ENCODE assay signal across 16 cellular contexts in genomic region chr9:77999231-77999631, GRCh38. TPM values are rescaled to one million over a fixed set of nuclear protein-coding genes. Genes with fewer than 3 reads are reported as not detected.
DNase-seq lines count a peak whose midpoint lies in the region; ATAC-seq and TF ChIP-seq lines count a peak whose summit lies in the region.
"Had no signal": no experiment of that assay in that cellular context is flagged by ENCODE, and none has a peak within 500 bp of the region (broad histone marks: within the 10 kb centered on the region; RNA-seq: fewer than 3 reads in every experiment).

No MANE protein-coding gene starts in this region.

- H3K79me2 ChIP-seq in fibroblast of lung (ENCODE audit: control insufficient read depth, insufficient read depth, low read length), result peaks cover 38% of the 10 kb centered on the region

- WGBS in psoas muscle, 3 donors, result 28 to 52% (median 30%) methylated on average over 2 of the region's 2 CpGs

- no peaks in the 10 kb centered on the region for H3K9me3 Mint-ChIP-seq in activated CD8-positive, alpha-beta memory T cell treated with anti-CD3 and anti-CD28 coated beads, Interleukin-2, amount 10 ng/mL, durations not matched to agents 7 days and 5 days (ENCODE audit: low read depth)
- H3K9me3 Mint-ChIP-seq in effector memory CD8-positive, alpha-beta T cell, result no peaks in the 10 kb centered on the region
- H3K9me3 Mint-ChIP-seq: activated naive CD4-positive, alpha-beta T cell treated with anti-CD3 and anti-CD28 coated beads, Interleukin-2, amount 50 U/mL, for 24 hours had no signal

- H3K9ac ChIP-seq in SK-N-MC (ENCODE audit: insufficient read length), result no peak overlapping the region
- H3K9ac ChIP-seq in fibroblast of lung (ENCODE audit: insufficient read depth, low read length), result no peak overlapping the region
- H3K9ac ChIP-seq in rectal smooth muscle tissue (ENCODE audit: low read length), result no peak overlapping the region

- CTCF ChIA-PET in activated CD8-positive, alpha-beta memory T cell treated with anti-CD3 and anti-CD28 coated beads, Interleukin-2, amount 10 ng/mL, durations not matched to agents 7 days and 5 days (lab: Charles Lee), result no interaction called here

- no peak overlapping the region for H3K4me3 Mint-ChIP-seq in activated CD8-positive, alpha-beta memory T cell treated with anti-CD3 and anti-CD28 coated beads, Interleukin-2, amount 10 ng/mL, durations not matched to agents 7 days and 5 days
- H3K4me3 Mint-ChIP-seq in effector memory CD8-positive, alpha-beta T cell, result no peak overlapping the region
- H3K4me3 Mint-ChIP-seq: activated naive CD4-positive, alpha-beta T cell treated with anti-CD3 and anti-CD28 coated beads, Interleukin-2, amount 50 U/mL, for 24 hours; stimulated activated naive CD8-positive, alpha-beta T cell treated with anti-CD3 and anti-CD28 coated beads, Interleukin-15, amount 100 ng/mL, for 72 hours had no signal

- peaks cover 1% of the 10 kb centered on the region for H3K36me3 Mint-ChIP-seq in activated CD8-positive, alpha-beta memory T cell treated with anti-CD3 and anti-CD28 coated beads, Interleukin-2, amount 10 ng/mL, durations not matched to agents 7 days and 5 days
- H3K36me3 Mint-ChIP-seq in effector memory CD8-positive, alpha-beta T cell (ENCODE audit: insufficient read depth), result no peaks in the 10 kb centered on the region

- peak overlapping the region; percentile 47 for H3K4me2 ChIP-seq in fibroblast of lung (ENCODE audit: extremely low read depth, insufficient read depth, low read length)

- peaks cover 12% of the 10 kb centered on the region for H3K4me1 ChIP-seq in fibroblast of lung (ENCODE audit: control insufficient read depth, extremely low read depth, insufficient read depth, low read length)
- H3K4me1 ChIP-seq in rectal smooth muscle tissue (ENCODE audit: control insufficient read depth, insufficient read depth, low read length), result peaks cover 4% of the 10 kb centered on the region
- H3K4me1 ChIP-seq in psoas muscle, result peaks cover 3% of the 10 kb centered on the region

- H3K4me3 ChIP-seq in SK-N-MC, result 0 out of 2 replicates have a peak overlapping the region, but pooled peaks have one; percentile 1
- H3K4me3 ChIP-seq in fibroblast of lung (replicated peaks in 1 of 4; ENCODE audit: control extremely low read depth in 1 of 4, insufficient read depth in 1 of 4, low read depth in 3 of 4, low read length in 4 of 4), result no peak overlapping the region
- H3K4me3 ChIP-seq in rectal smooth muscle tissue (ENCODE audit: low read length), result no peak overlapping the region
- no peak overlapping the region for H3K4me3 ChIP-seq in psoas muscle

- intact Hi-C loops in psoas muscle (cut with DNase I), result no loop called here

- DNase-seq in GM03348 (ENCODE audit: low spot score) (peak; percentile 31), SK-N-MC (ENCODE audit: low read depth, low spot score) (no peak), fibroblast of lung (ENCODE audit: low read depth in 2 of 2) (peak in 1 of 2 donors; percentile 63), psoas muscle (no peak), DMS79 (lab: John Stamatoyannopoulos, UW) (no peak)
- no peak for DNase-seq in activated CD8-positive, alpha-beta memory T cell treated with anti-CD3 and anti-CD28 coated beads, Interleukin-2, amount 10 ng/mL, durations not matched to agents 7 days and 5 days
- DNase-seq in effector memory CD8-positive, alpha-beta T cell, result no peak
- DNase-seq: NCI-H187; NCI-H748 treated with DMSO at 0.1 percent for 48 hours; retina; SHP77 treated with DMSO at 0.1 percent for 48 hours; stimulated activated naive CD8-positive, alpha-beta T cell treated with anti-CD3 and anti-CD28 coated beads, Interleukin-15, amount 100 ng/mL, for 72 hours had no signal

- H4K20me1 ChIP-seq in fibroblast of lung (ENCODE audit: control insufficient read depth, extremely low read depth, insufficient read depth, low read length), result no peaks in the 10 kb centered on the region

- TF ChIP-seq CTCF in fibroblast of lung (conservative IDR thresholded peaks at IDR 0.05 in 1 of 2, IDR thresholded peaks at IDR 0.05 in 1 of 2; ENCODE audit: low read depth in 1 of 2, low read length in 2 of 2), result no peak
- TF ChIP-seq CTCF in psoas muscle (IDR thresholded peaks at IDR 0.05), result no peak

- no peak for ATAC-seq in psoas muscle
- ATAC-seq in activated CD8-positive, alpha-beta memory T cell treated with anti-CD3 and anti-CD28 coated beads, Interleukin-2, amount 10 ng/mL, durations not matched to agents 7 days and 5 days, result no peak
- ATAC-seq in effector memory CD8-positive, alpha-beta T cell (replicated peaks), result no peak
- ATAC-seq: esophagus mucosa; stimulated activated naive CD8-positive, alpha-beta T cell treated with anti-CD3 and anti-CD28 coated beads, Interleukin-15, amount 100 ng/mL, for 72 hours had no signal

- no peaks in the 10 kb centered on the region for H3K36me3 ChIP-seq in SK-N-MC (ENCODE audit: insufficient read depth, low read length)
- H3K36me3 ChIP-seq in fibroblast of lung (ENCODE audit: control insufficient read depth, insufficient read depth, low read length), result no peaks in the 10 kb centered on the region
- H3K36me3 ChIP-seq in rectal smooth muscle tissue (ENCODE audit: control insufficient read depth, insufficient read depth, low read length), result no peaks in the 10 kb centered on the region
- no peaks in the 10 kb centered on the region for H3K36me3 ChIP-seq in psoas muscle (ENCODE audit: insufficient read depth in 1 of 2, low read depth in 1 of 2)

- H3K4me1 Mint-ChIP-seq in activated CD8-positive, alpha-beta memory T cell treated with anti-CD3 and anti-CD28 coated beads, Interleukin-2, amount 10 ng/mL, durations not matched to agents 7 days and 5 days, result peaks cover 3% of the 10 kb centered on the region
- peaks cover 0 to 11% of the 10 kb centered on the region in 2 donors for H3K4me1 Mint-ChIP-seq in effector memory CD8-positive, alpha-beta T cell (ENCODE audit: low read depth in 2 of 2)

- H3K27ac Mint-ChIP-seq in activated CD8-positive, alpha-beta memory T cell treated with anti-CD3 and anti-CD28 coated beads, Interleukin-2, amount 10 ng/mL, durations not matched to agents 7 days and 5 days, result no peak overlapping the region
- H3K27ac Mint-ChIP-seq in effector memory CD8-positive, alpha-beta T cell, result no peak overlapping the region
- H3K27ac Mint-ChIP-seq: activated naive CD4-positive, alpha-beta T cell treated with anti-CD3 and anti-CD28 coated beads, Interleukin-2, amount 50 U/mL, for 24 hours had no signal

- H2AFZ ChIP-seq in fibroblast of lung (ENCODE audit: low read length), result no peak overlapping the region

- H3K9me3 ChIP-seq in SK-N-MC (ENCODE audit: low read depth, low read length), result no peaks in the 10 kb centered on the region
- H3K9me3 ChIP-seq in fibroblast of lung (ENCODE audit: control insufficient read depth, insufficient read depth, low read depth, low read length), result no peaks in the 10 kb centered on the region
- H3K9me3 ChIP-seq in psoas muscle, result no peaks in the 10 kb centered on the region

- H3K27ac ChIP-seq in SK-N-MC (peak overlapping the region; percentile 69), fibroblast of lung (ENCODE audit: insufficient read depth, low read length) (no peak overlapping the region), rectal smooth muscle tissue (ENCODE audit: low read depth, low read length) (peak overlapping the region; percentile 30), psoas muscle (no peak overlapping the region)
- H3K27ac ChIP-seq: C4-2B had no signal

- no peaks in the 10 kb centered on the region for H3K27me3 Mint-ChIP-seq in activated CD8-positive, alpha-beta memory T cell treated with anti-CD3 and anti-CD28 coated beads, Interleukin-2, amount 10 ng/mL, durations not matched to agents 7 days and 5 days
- no peaks in the 10 kb centered on the region for H3K27me3 Mint-ChIP-seq in effector memory CD8-positive, alpha-beta T cell
- H3K27me3 Mint-ChIP-seq: activated naive CD4-positive, alpha-beta T cell treated with anti-CD3 and anti-CD28 coated beads, Interleukin-2, amount 50 U/mL, for 24 hours; stimulated activated naive CD8-positive, alpha-beta T cell treated with anti-CD3 and anti-CD28 coated beads, Interleukin-15, amount 100 ng/mL, for 72 hours had no signal

- H3K27me3 ChIP-seq in fibroblast of lung (ENCODE audit: control insufficient read depth, insufficient read depth, low read length) (no peaks in the 10 kb centered on the region), rectal smooth muscle tissue (ENCODE audit: control insufficient read depth, insufficient read depth, low read length) (no peaks in the 10 kb centered on the region), psoas muscle (ENCODE audit: insufficient read depth in 3 of 3, low read length in 2 of 3) (no peaks in the 10 kb centered on the region)

RNA-seq across cellular contexts. Expression of gene GNAQ, which starts 32.4 kb away (rescaled TPM):
- 25.9 and 30.4 TPM in 2 replicates for total RNA-seq in fibroblast of lung
- polyA plus RNA-seq in fibroblast of lung, result 63.8 and 74.3 TPM in 2 replicates
- polyA plus RNA-seq in fibroblast of lung (2012), result 23.8 and 28.1 TPM in 2 replicates
- 11.5 and 15.3 TPM in 2 replicates for polyA minus RNA-seq in fibroblast of lung (ENCODE audit: low replicate concordance)
- total RNA-seq in psoas muscle, result 10 to 100 TPM; 19.4 to 26.6 (median 24.3) TPM
- polyA plus RNA-seq in psoas muscle, result 10 to 100 TPM in 2 of 3 donors, 1 to 10 TPM in 1; 8.3 to 26.3 (median 12.2) TPM
- 10 to 100 TPM; 17.6 to 24.2 TPM for total RNA-seq in activated CD8-positive, alpha-beta memory T cell treated with anti-CD3 and anti-CD28 coated beads, Interleukin-2, amount 10 ng/mL, durations not matched to agents 7 days and 5 days

Comparison
In these comparisons a context has a peak if more than half of its experiments do, and no peak if none do; other contexts are left out.
1. H3K27ac ChIP-seq: peak in SK-N-MC (single experiment) and rectal smooth muscle tissue (single experiment); none in fibroblast of lung (single experiment) and psoas muscle (single experiment).